Comparison of ENCODE assay signal across 1 cellular context in the genomic region with DNA sequence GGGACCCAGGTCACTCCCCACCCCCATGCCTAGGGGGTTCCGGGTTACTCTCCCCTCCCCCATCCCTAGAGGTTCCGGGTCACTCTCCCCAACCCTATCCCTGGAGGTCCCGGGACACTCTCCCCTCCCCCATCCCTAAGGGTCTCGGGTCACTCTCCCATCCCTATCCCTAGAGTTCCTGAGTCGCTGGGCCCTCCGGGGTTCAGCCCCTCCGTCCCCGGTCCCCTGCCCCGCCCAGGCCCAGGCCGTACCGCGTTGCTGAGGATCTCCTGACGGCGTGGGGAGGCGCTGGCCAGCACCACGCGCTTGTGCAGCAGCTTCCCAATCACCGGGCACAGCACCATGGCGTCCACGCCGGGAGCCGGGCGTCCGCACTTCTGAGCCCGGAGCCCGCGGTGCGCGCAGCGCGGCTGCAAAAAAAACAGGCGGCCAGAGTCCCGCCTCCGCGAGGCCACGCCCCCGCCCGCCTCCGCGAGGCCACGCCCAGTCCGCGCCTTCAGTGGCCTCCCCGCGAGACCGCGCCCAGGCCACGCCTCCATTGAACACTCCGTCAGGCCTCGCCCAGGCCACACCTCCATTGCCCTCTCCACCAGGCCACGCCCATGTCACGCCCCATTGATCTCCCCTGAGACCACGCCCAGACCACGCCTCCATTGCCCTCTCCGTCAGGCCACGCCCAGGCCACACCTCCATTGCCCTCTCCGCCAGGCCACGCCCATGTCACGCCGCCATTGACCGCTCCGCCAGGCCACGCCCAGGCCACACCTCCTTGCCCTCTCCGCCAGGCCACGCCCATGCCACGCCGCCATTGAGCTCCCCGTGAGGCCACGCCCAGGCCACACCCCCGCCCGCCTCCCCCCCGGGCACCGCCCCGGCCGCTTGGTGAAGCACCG.
TF ChIP-seq lines count a peak whose summit lies in the region.

A gene with protein sequence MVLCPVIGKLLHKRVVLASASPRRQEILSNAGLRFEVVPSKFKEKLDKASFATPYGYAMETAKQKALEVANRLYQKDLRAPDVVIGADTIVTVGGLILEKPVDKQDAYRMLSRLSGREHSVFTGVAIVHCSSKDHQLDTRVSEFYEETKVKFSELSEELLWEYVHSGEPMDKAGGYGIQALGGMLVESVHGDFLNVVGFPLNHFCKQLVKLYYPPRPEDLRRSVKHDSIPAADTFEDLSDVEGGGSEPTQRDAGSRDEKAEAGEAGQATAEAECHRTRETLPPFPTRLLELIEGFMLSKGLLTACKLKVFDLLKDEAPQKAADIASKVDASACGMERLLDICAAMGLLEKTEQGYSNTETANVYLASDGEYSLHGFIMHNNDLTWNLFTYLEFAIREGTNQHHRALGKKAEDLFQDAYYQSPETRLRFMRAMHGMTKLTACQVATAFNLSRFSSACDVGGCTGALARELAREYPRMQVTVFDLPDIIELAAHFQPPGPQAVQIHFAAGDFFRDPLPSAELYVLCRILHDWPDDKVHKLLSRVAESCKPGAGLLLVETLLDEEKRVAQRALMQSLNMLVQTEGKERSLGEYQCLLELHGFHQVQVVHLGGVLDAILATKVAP (minus strand): TSS at position 413 of the 893 bp plus-strand sequence. CDS start 69 bp downstream, at position 344.

TF ChIP-seq in HepG2, 621 proteins besides CTCF, POLR2A, EP300 and RAD21 (continued from another document and continues in another):
- TF ChIP-seq, protein P1, sequence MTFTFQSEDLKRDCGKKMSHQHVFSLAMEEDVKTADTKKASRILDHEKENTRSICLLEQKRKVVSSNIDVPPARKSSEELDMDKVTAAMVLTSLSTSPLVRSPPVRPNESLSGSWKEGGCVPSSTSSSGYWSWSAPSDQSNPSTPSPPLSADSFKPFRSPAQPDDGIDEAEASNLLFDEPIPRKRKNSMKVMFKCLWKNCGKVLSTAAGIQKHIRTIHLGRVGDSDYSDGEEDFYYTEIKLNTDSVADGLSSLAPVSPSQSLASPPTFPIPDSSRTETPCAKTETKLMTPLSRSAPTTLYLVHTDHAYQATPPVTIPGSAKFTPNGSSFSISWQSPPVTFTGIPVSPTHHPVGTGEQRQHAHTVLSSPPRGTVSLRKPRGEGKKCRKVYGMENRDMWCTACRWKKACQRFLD (CRISPR knock-in tag; IDR thresholded peaks at IDR 0.05; ENCODE audit: borderline replicate concordance) = 0 out of 2 replicates have a peak, but pooled peaks have one; percentile 55
- TF ChIP-seq SP1 (IDR thresholded peaks at IDR 0.05) = peak; percentile 97
- peak; percentile 97 for TF ChIP-seq SP1 (CRISPR knock-in tag; IDR thresholded peaks at IDR 0.05)
- TF ChIP-seq, protein P2, sequence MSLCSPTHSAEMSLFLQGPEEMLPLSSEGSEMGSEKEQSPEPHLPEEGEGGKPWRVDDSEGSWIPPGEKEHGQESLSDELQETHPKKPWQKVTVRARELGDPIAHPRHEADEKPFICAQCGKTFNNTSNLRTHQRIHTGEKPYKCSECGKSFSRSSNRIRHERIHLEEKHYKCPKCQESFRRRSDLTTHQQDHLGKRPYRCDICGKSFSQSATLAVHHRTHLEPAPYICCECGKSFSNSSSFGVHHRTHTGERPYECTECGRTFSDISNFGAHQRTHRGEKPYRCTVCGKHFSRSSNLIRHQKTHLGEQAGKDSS (CRISPR knock-in tag; IDR thresholded peaks at IDR 0.05; ENCODE audit: borderline replicate concordance, low read depth) = peak; percentile 21; the same call in 1 of the 2 replicates
- TF ChIP-seq MXD4 (CRISPR knock-in tag; IDR thresholded peaks at IDR 0.05) = peak; percentile 31; the same call in 1 of the 2 replicates
- TF ChIP-seq, protein P3, sequence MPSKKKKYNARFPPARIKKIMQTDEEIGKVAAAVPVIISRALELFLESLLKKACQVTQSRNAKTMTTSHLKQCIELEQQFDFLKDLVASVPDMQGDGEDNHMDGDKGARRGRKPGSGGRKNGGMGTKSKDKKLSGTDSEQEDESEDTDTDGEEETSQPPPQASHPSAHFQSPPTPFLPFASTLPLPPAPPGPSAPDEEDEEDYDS (CRISPR knock-in tag; IDR thresholded peaks at IDR 0.05) = peak; percentile 96
- TF ChIP-seq KDM5B (CRISPR knock-in tag; IDR thresholded peaks at IDR 0.05; ENCODE audit: borderline replicate concordance) = no peak
- TF ChIP-seq ZNF615 (CRISPR knock-in tag; IDR thresholded peaks at IDR 0.05; ENCODE audit: borderline replicate concordance) = no peak
- TF ChIP-seq, protein P4, sequence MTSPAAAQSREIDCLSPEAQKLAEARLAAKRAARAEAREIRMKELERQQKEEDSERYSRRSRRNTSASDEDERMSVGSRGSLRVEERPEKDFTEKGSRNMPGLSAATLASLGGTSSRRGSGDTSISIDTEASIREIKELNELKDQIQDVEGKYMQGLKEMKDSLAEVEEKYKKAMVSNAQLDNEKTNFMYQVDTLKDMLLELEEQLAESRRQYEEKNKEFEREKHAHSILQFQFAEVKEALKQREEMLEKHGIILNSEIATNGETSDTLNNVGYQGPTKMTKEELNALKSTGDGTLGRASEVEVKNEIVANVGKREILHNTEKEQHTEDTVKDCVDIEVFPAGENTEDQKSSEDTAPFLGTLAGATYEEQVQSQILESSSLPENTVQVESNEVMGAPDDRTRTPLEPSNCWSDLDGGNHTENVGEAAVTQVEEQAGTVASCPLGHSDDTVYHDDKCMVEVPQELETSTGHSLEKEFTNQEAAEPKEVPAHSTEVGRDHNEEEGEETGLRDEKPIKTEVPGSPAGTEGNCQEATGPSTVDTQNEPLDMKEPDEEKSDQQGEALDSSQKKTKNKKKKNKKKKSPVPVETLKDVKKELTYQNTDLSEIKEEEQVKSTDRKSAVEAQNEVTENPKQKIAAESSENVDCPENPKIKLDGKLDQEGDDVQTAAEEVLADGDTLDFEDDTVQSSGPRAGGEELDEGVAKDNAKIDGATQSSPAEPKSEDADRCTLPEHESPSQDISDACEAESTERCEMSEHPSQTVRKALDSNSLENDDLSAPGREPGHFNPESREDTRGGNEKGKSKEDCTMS (CRISPR knock-in tag; conservative IDR thresholded peaks at IDR 0.05) = no peak
- peak; percentile 68 for TF ChIP-seq ARNT2 (CRISPR knock-in tag; IDR thresholded peaks at IDR 0.05; ENCODE audit: low read depth)
- peak; percentile 82; the same call in 1 of the 2 replicates for TF ChIP-seq CENPT (CRISPR knock-in tag; IDR thresholded peaks at IDR 0.05; ENCODE audit: low read depth)
- TF ChIP-seq SP4 (CRISPR knock-in tag; IDR thresholded peaks at IDR 0.05) = peak; percentile 100
- peak; percentile 88 for TF ChIP-seq CHD2 (IDR thresholded peaks at IDR 0.05; ENCODE audit: low read depth, low read length)
- TF ChIP-seq SP5 (CRISPR knock-in tag; IDR thresholded peaks at IDR 0.05; ENCODE audit: borderline replicate concordance, low read depth) = peak; percentile 53
- TF ChIP-seq POLR2G (IDR thresholded peaks at IDR 0.05; ENCODE audit: low read depth, low read length) = peak; percentile 89
- TF ChIP-seq ZNF724P (CRISPR knock-in tag; IDR thresholded peaks at IDR 0.05; ENCODE audit: borderline replicate concordance) = 0 out of 2 replicates have a peak, but pooled peaks have one; percentile 32
- peak; percentile 67; the same call in 1 of the 2 replicates for TF ChIP-seq AKAP8 (CRISPR knock-in tag; IDR thresholded peaks at IDR 0.05)
- TF ChIP-seq, protein P5, sequence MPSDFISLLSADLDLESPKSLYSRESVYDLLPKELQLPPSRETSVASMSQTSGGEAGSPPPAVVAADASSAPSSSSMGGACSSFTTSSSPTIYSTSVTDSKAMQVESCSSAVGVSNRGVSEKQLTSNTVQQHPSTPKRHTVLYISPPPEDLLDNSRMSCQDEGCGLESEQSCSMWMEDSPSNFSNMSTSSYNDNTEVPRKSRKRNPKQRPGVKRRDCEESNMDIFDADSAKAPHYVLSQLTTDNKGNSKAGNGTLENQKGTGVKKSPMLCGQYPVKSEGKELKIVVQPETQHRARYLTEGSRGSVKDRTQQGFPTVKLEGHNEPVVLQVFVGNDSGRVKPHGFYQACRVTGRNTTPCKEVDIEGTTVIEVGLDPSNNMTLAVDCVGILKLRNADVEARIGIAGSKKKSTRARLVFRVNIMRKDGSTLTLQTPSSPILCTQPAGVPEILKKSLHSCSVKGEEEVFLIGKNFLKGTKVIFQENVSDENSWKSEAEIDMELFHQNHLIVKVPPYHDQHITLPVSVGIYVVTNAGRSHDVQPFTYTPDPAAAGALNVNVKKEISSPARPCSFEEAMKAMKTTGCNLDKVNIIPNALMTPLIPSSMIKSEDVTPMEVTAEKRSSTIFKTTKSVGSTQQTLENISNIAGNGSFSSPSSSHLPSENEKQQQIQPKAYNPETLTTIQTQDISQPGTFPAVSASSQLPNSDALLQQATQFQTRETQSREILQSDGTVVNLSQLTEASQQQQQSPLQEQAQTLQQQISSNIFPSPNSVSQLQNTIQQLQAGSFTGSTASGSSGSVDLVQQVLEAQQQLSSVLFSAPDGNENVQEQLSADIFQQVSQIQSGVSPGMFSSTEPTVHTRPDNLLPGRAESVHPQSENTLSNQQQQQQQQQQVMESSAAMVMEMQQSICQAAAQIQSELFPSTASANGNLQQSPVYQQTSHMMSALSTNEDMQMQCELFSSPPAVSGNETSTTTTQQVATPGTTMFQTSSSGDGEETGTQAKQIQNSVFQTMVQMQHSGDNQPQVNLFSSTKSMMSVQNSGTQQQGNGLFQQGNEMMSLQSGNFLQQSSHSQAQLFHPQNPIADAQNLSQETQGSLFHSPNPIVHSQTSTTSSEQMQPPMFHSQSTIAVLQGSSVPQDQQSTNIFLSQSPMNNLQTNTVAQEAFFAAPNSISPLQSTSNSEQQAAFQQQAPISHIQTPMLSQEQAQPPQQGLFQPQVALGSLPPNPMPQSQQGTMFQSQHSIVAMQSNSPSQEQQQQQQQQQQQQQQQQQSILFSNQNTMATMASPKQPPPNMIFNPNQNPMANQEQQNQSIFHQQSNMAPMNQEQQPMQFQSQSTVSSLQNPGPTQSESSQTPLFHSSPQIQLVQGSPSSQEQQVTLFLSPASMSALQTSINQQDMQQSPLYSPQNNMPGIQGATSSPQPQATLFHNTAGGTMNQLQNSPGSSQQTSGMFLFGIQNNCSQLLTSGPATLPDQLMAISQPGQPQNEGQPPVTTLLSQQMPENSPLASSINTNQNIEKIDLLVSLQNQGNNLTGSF (CRISPR knock-in tag; IDR thresholded peaks at IDR 0.05) = 0 out of 2 replicates have a peak, but pooled peaks have one; percentile 24
- TF ChIP-seq FOXK1 (CRISPR knock-in tag; IDR thresholded peaks at IDR 0.05; ENCODE audit: borderline replicate concordance, low read depth) = 0 out of 2 replicates have a peak, but pooled peaks have one; percentile 13
- TF ChIP-seq RBFOX2 (IDR thresholded peaks at IDR 0.05; ENCODE audit: low read depth, low read length) = peak; percentile 88
- peak; percentile 75; the same call in 1 of the 2 replicates for TF ChIP-seq ZSCAN21 (CRISPR knock-in tag; IDR thresholded peaks at IDR 0.05; ENCODE audit: borderline replicate concordance)
- peak; percentile 54; the same call in 1 of the 2 replicates for TF ChIP-seq ZNF788 (CRISPR knock-in tag; IDR thresholded peaks at IDR 0.05; ENCODE audit: borderline replicate concordance)
- TF ChIP-seq JDP2 (CRISPR knock-in tag; IDR thresholded peaks at IDR 0.05; ENCODE audit: borderline replicate concordance) = no peak
- no peak for TF ChIP-seq ZNF772 (CRISPR knock-in tag; IDR thresholded peaks at IDR 0.05)
- peak; percentile 17; the same call in 1 of the 2 replicates for TF ChIP-seq BHLHE40 (IDR thresholded peaks at IDR 0.05; ENCODE audit: low read length)
- peak; percentile 73 for TF ChIP-seq ZFY (CRISPR knock-in tag; IDR thresholded peaks at IDR 0.05)
- TF ChIP-seq NFYC (CRISPR knock-in tag; IDR thresholded peaks at IDR 0.05) = no peak
- TF ChIP-seq EEA1 (CRISPR knock-in tag; IDR thresholded peaks at IDR 0.05; ENCODE audit: borderline replicate concordance) = 0 out of 2 replicates have a peak, but pooled peaks have one; percentile 38
- TF ChIP-seq LCORL (IDR thresholded peaks at IDR 0.05) = no peak
- 0 out of 2 replicates have a peak, but pooled peaks have one; percentile 62 for TF ChIP-seq LCORL (CRISPR knock-in tag; IDR thresholded peaks at IDR 0.05)
- peak; percentile 47 for TF ChIP-seq HNRNPK (IDR thresholded peaks at IDR 0.05; ENCODE audit: low read depth, low read length, poor library complexity, severe bottlenecking)
- TF ChIP-seq TBX2 (CRISPR knock-in tag; IDR thresholded peaks at IDR 0.05; ENCODE audit: borderline replicate concordance) = peak; percentile 44; the same call in 1 of the 2 replicates
- TF ChIP-seq ZNF138 (CRISPR knock-in tag; IDR thresholded peaks at IDR 0.05; ENCODE audit: low read depth) = no peak
- TF ChIP-seq SOX5 (CRISPR knock-in tag; IDR thresholded peaks at IDR 0.05; ENCODE audit: borderline replicate concordance) = peak; percentile 13; the same call in 1 of the 2 replicates
- TF ChIP-seq RFX3 (CRISPR knock-in tag; IDR thresholded peaks at IDR 0.05) = no peak
- TF ChIP-seq MED13 (CRISPR knock-in tag; IDR thresholded peaks at IDR 0.05) = peak; percentile 53; the same call in 1 of the 2 replicates
- no peak; the same call in 1 of the 2 replicates for TF ChIP-seq DMAP1 (CRISPR knock-in tag; IDR thresholded peaks at IDR 0.05)
- TF ChIP-seq ZNF329 (CRISPR knock-in tag; IDR thresholded peaks at IDR 0.05; ENCODE audit: low read depth) = no peak
- TF ChIP-seq ZKSCAN8 (CRISPR knock-in tag; IDR thresholded peaks at IDR 0.05; ENCODE audit: borderline replicate concordance) = peak; percentile 13; the same call in 1 of the 2 replicates
- TF ChIP-seq, protein P6, sequence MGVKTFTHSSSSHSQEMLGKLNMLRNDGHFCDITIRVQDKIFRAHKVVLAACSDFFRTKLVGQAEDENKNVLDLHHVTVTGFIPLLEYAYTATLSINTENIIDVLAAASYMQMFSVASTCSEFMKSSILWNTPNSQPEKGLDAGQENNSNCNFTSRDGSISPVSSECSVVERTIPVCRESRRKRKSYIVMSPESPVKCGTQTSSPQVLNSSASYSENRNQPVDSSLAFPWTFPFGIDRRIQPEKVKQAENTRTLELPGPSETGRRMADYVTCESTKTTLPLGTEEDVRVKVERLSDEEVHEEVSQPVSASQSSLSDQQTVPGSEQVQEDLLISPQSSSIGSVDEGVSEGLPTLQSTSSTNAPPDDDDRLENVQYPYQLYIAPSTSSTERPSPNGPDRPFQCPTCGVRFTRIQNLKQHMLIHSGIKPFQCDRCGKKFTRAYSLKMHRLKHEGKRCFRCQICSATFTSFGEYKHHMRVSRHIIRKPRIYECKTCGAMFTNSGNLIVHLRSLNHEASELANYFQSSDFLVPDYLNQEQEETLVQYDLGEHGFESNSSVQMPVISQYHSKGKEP (CRISPR knock-in tag; IDR thresholded peaks at IDR 0.05) = no peak
- TF ChIP-seq ZFP1 (CRISPR knock-in tag; IDR thresholded peaks at IDR 0.05) = no peak
- 0 out of 2 replicates have a peak, but pooled peaks have one; percentile 30 for TF ChIP-seq ARNTL (CRISPR knock-in tag; IDR thresholded peaks at IDR 0.05)
- 0 out of 2 replicates have a peak, but pooled peaks have one; percentile 27 for TF ChIP-seq NFKB2 (CRISPR knock-in tag; IDR thresholded peaks at IDR 0.05; ENCODE audit: borderline replicate concordance)
- 0 out of 2 replicates have a peak, but pooled peaks have one; percentile 44 for TF ChIP-seq HOXD1 (CRISPR knock-in tag; IDR thresholded peaks at IDR 0.05)
- no peak for TF ChIP-seq RFX5 (IDR thresholded peaks at IDR 0.05; ENCODE audit: low read depth, low read length)
- TF ChIP-seq ZNF768 (CRISPR knock-in tag; IDR thresholded peaks at IDR 0.05) = peak; percentile 60
- peak; percentile 64 for TF ChIP-seq HNRNPLL (IDR thresholded peaks at IDR 0.05; ENCODE audit: low read depth, low read length, poor library complexity, severe bottlenecking)
- TF ChIP-seq BORCS8-MEF2B (CRISPR knock-in tag; IDR thresholded peaks at IDR 0.05) = peak; percentile 78
- TF ChIP-seq MTA1 (CRISPR knock-in tag; IDR thresholded peaks at IDR 0.05; ENCODE audit: borderline replicate concordance) = peak; percentile 42; the same call in 1 of the 2 replicates
- TF ChIP-seq YY1 (IDR thresholded peaks at IDR 0.05; ENCODE audit: insufficient read depth, insufficient replicate concordance, low read depth, low read length) = peak; percentile 83
- peak; percentile 69; the same call in 1 of the 2 replicates for TF ChIP-seq NRL (CRISPR knock-in tag; IDR thresholded peaks at IDR 0.05; ENCODE audit: borderline replicate concordance)
